ENCODE assay signal across 8 cellular contexts in the genomic region with DNA sequence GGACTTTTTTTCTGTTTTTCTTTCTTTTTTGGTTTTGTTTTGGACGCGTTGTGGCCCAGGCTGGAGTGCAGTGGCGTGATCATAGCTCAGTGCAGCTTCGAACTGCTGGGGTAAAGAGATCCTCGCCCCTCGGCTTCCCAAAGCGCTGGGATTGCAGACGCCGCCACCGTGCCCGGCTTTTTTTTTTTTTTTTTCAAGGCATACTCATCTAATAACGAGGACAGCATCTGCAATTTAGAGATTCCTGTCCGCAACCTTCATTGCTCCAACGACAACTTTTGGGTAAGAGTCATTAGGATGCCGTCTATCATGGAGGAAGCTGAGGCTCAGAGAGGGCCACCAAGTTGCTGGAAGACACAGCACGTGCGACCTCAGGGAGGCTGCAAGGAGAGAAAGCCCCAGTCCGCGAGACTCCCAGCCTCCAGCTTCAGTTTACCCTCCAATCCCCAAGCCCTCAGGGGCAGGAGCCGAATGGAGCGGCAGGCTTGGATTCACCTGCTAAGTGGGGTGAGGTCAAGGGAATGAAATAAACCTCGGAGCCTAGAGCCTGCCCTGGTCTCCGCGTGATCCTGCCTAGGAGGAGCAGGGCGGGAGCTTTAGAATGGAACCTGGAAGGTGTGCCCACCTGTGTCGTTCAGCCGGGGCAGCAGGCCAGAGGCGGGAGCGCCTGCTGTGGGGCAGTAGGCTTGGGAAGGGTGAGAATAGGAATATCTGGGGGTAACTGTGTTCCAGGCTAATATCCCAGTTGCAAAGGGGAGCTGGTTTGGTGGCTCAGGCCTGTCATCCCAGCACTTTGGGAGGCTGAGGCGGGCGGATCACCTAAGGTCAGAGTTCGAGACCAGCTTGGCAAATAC. TPM values are rescaled to one million over a fixed set of nuclear protein-coding genes. Genes with fewer than 3 reads are reported as not detected.
DNase-seq lines count a peak whose midpoint lies in the region; ATAC-seq, FAIRE-seq and TF ChIP-seq lines count a peak whose summit lies in the region.

No MANE protein-coding gene starts in this region.

- H3K27me3 ChIP-seq in Peyer's patch (no peaks in the 10 kb centered on the region), esophagus squamous epithelium (no peaks in the 10 kb centered on the region), prostate gland (replicated peaks; ENCODE audit: insufficient read depth) (no peaks in the 10 kb centered on the region)

- intact Hi-C loops in esophagus squamous epithelium (cut with DNase I) (no loop called here), prostate gland (cut with DNase I) (no loop called here)

- DNase-seq in Peyer's patch: no peak
- DNase-seq in esophagus squamous epithelium (lab: John Stamatoyannopoulos, UW): no peak
- no peak for DNase-seq in prostate gland (ENCODE audit: low spot score)
- DNase-seq in NCI-H2227 treated with DMSO at 0.1 percent for 48 hours (lab: John Stamatoyannopoulos, UW): no peak
- DNase-seq in RCC 7860 (ENCODE audit: low spot score): no peak

- TF ChIP-seq POLR2A in Peyer's patch (IDR thresholded peaks at IDR 0.05): no peak
- TF ChIP-seq POLR2A in esophagus squamous epithelium (IDR thresholded peaks at IDR 0.05): no peak
- TF ChIP-seq POLR2A in prostate gland (IDR thresholded peaks at IDR 0.05): no peak

- H3K4me3 ChIP-seq in GM08714 (ENCODE audit: low read length) (peak overlapping the region; percentile 73), Peyer's patch (peak overlapping the region; percentile 54 to 99 (median 72)), esophagus squamous epithelium (peak overlapping the region; percentile 70 to 95 (median 86)), prostate gland (peak overlapping the region; percentile 59 to 89)

- 24 to 32% methylated on average over 19 of the region's 32 CpGs for WGBS in esophagus squamous epithelium, 2 donors
- WGBS in prostate gland: 18% methylated on average over 32 of the region's 32 CpGs

- TF ChIP-seq CTCF in Peyer's patch (IDR thresholded peaks at IDR 0.05) (no peak), esophagus squamous epithelium (IDR thresholded peaks at IDR 0.05) (no peak), prostate gland (IDR thresholded peaks at IDR 0.05) (no peak)

- no peak for ATAC-seq in activated CD4-positive, CD25-positive, alpha-beta regulatory T cell treated with anti-CD3 and anti-CD28 coated beads, Interleukin-2, amount 50 U/mL, for 24 hours
- ATAC-seq in HG02885 (IDR thresholded peaks at IDR 0.05; ENCODE audit: poor library complexity, unreplicated experiment): no peak

- H3K4me1 ChIP-seq in Peyer's patch (peaks cover 0 to 31% (median 15%) of the 10 kb centered on the region in 4 donors), esophagus squamous epithelium (peaks cover 24 to 39% (median 25%) of the 10 kb centered on the region in 3 donors), prostate gland (replicated peaks) (no peaks in the 10 kb centered on the region)

- H3K36me3 ChIP-seq in Peyer's patch: peaks cover 0 to 23% (median 0%) of the 10 kb centered on the region in 3 donors
- H3K36me3 ChIP-seq in esophagus squamous epithelium: peaks cover 0 to 30% (median 5%) of the 10 kb centered on the region in 3 donors
- no peaks in the 10 kb centered on the region for H3K36me3 ChIP-seq in prostate gland

- H3K9me3 ChIP-seq in Peyer's patch (no peaks in the 10 kb centered on the region), esophagus squamous epithelium (no peaks in the 10 kb centered on the region), prostate gland (no peaks in the 10 kb centered on the region)

- peak overlapping the region in 2 of 4 donors; percentile 44 to 86 for H3K27ac ChIP-seq in Peyer's patch
- H3K27ac ChIP-seq in esophagus squamous epithelium: peak overlapping the region in 3 of 4 donors; percentile 35 to 89 (median 78)
- H3K27ac ChIP-seq in prostate gland: peak overlapping the region in 1 of 2 donors; percentile 50

- FAIRE-seq in RCC 7860 (lab: Jason Lieb, UNC): no peak

RNA-seq across cellular contexts. Expression of gene POLRMT, which starts 0.7 kb away (rescaled TPM):
- total RNA-seq in Peyer's patch: 100 to 1,000 TPM in 1 of 4 donors, 10 to 100 TPM in 3; 33.8 to 119 (median 70.5) TPM
- 10 to 100 TPM; 23.5 to 32.3 (median 25.0) TPM for total RNA-seq in esophagus squamous epithelium
- total RNA-seq in prostate gland: 100 to 1,000 TPM in 1 of 2 donors, 10 to 100 TPM in 1; 34.7 to 106 TPM

RNA-seq across cellular contexts. Expression of gene FGF22, which starts 5.7 kb away (rescaled TPM):
- total RNA-seq in Peyer's patch: not detected
- total RNA-seq in esophagus squamous epithelium: 1 to 10 TPM in 1 of 4 donors, under 1 TPM in 1, not detected in 2; 0.38 to 1.6 TPM
- total RNA-seq in prostate gland: 1 to 10 TPM in 1 of 2 donors, not detected in 1; 4.4 TPM

RNA-seq across cellular contexts. Expression of gene RNF126, which starts 29.0 kb away (rescaled TPM):
- total RNA-seq in Peyer's patch: 100 to 1,000 TPM in 3 of 4 donors, 10 to 100 TPM in 1; 83.3 to 119 (median 115) TPM
- 100 to 1,000 TPM in 2 of 4 donors, 10 to 100 TPM in 2; 82.1 to 118 (median 98.4) TPM for total RNA-seq in esophagus squamous epithelium
- total RNA-seq in prostate gland: 100 to 1,000 TPM in 1 of 2 donors, 10 to 100 TPM in 1; 70.7 to 109 TPM

RNA-seq across cellular contexts. Expression of gene FSTL3, which starts 42.2 kb away (rescaled TPM):
- total RNA-seq in Peyer's patch: 10 to 100 TPM; 13.8 to 94.9 (median 34.9) TPM
- 10 to 100 TPM in 3 of 4 donors, 1 to 10 TPM in 1; 4.4 to 43.3 (median 17.7) TPM for total RNA-seq in esophagus squamous epithelium
- 100 to 1,000 TPM in 1 of 2 donors, 10 to 100 TPM in 1; 69.3 to 241 TPM for total RNA-seq in prostate gland

RNA-seq across cellular contexts. Expression of gene HCN2, which starts 44.3 kb away (rescaled TPM):
- not detected for total RNA-seq in Peyer's patch
- total RNA-seq in esophagus squamous epithelium: under 1 TPM in 3 of 4 donors, not detected in 1; 0.15 to 0.57 (median 0.29) TPM
- total RNA-seq in prostate gland: 1 to 10 TPM in 1 of 2 donors, under 1 TPM in 1; 0.14 to 8.5 TPM
